ENCODE assay signal across 16 cellular contexts in genomic region chr19:43723588-43723987, GRCh38. TPM values are rescaled to one million over a fixed set of nuclear protein-coding genes. Genes with fewer than 3 reads are reported as not detected.
DNase-seq lines count a peak whose midpoint lies in the region; ATAC-seq and TF ChIP-seq lines count a peak whose summit lies in the region.
"Had no signal": no experiment of that assay in that cellular context is flagged by ENCODE, and none has a peak within 500 bp of the region (broad histone marks: within the 10 kb centered on the region; RNA-seq: fewer than 3 reads in every experiment).

No MANE protein-coding gene starts in this region.

- H3F3A ChIP-seq in neural progenitor cell (ENCODE audit: low read depth), result no peaks in the 10 kb centered on the region

- intact Hi-C loops in dorsolateral prefrontal cortex (cut with DNase I), result no loop called here

- H3K4me1 ChIP-seq in DND-41 (ENCODE audit: insufficient read depth, low read length), result no peaks in the 10 kb centered on the region
- peaks cover 4% of the 10 kb centered on the region for H3K4me1 ChIP-seq in neural progenitor cell

- no peaks in the 10 kb centered on the region for H3K9me3 ChIP-seq in DND-41 (ENCODE audit: insufficient read depth, low read length, severe bottlenecking)
- no peaks in the 10 kb centered on the region for H3K9me3 ChIP-seq in neural progenitor cell (ENCODE audit: low read depth)
- H3K9me3 ChIP-seq: gastrocnemius medialis had no signal

- no peak for ATAC-seq in DND-41 (ENCODE audit: insufficient read depth, low read depth)
- ATAC-seq in WTC11, result no peak
- ATAC-seq in GM19463 (IDR thresholded peaks at IDR 0.05; ENCODE audit: unreplicated experiment), result no peak
- ATAC-seq: activated CD4-positive, CD25-positive, alpha-beta regulatory T cell treated with anti-CD3 and anti-CD28 coated beads, Interleukin-2, amount 50 U/mL, for 24 hours; gastrocnemius medialis; natural killer cell had no signal

- no peaks in the 10 kb centered on the region for H3K4me1 Mint-ChIP-seq in neural progenitor cell
- no peaks in the 10 kb centered on the region for H3K4me1 Mint-ChIP-seq in WTC11
- H3K4me1 Mint-ChIP-seq: natural killer cell had no signal

- H3K36me3 ChIP-seq in DND-41 (ENCODE audit: insufficient read depth, low read length) (peaks cover 3% of the 10 kb centered on the region), neural progenitor cell (no peaks in the 10 kb centered on the region)
- H3K36me3 ChIP-seq: gastrocnemius medialis had no signal

- CTCF ChIA-PET in WTC11 (lab: Charles Lee), result interaction anchor here (0.6 to 1.4 kb wide), 10 partner anchors 20 to 188 kb away, joined by 3 to 7 read pairs (median 4); partner anchors contain the start of genes PLAUR and ZNF428

- POLR2A ChIA-PET in WTC11 (lab: Charles Lee), result no interaction called here

- no peak overlapping the region for H3K4me3 Mint-ChIP-seq in neural progenitor cell
- no peak overlapping the region for H3K4me3 Mint-ChIP-seq in WTC11
- H3K4me3 Mint-ChIP-seq: activated naive CD8-positive, alpha-beta T cell treated with anti-CD3 and anti-CD28 coated beads, Interleukin-2, amount 10 ng/mL, durations not matched to agents 7 days and 5 days; natural killer cell had no signal

- H3K9ac ChIP-seq in DND-41 (ENCODE audit: low read depth, low read length) (no peak overlapping the region), neural progenitor cell (no peak overlapping the region)

- H4K20me1 ChIP-seq in DND-41 (ENCODE audit: insufficient read depth, low read length) (no peaks in the 10 kb centered on the region; the same call in 1 of the 2 replicates), neural progenitor cell (ENCODE audit: low read depth) (no peaks in the 10 kb centered on the region)

- no peaks in the 10 kb centered on the region for H3K9me3 Mint-ChIP-seq in neural progenitor cell
- H3K9me3 Mint-ChIP-seq in WTC11, result no peaks in the 10 kb centered on the region
- H3K9me3 Mint-ChIP-seq: activated naive CD8-positive, alpha-beta T cell treated with anti-CD3 and anti-CD28 coated beads, Interleukin-2, amount 10 ng/mL, durations not matched to agents 7 days and 5 days; natural killer cell had no signal

- H3K27me3 ChIP-seq in DND-41 (ENCODE audit: insufficient read depth, low read length, poor library complexity) (no peaks in the 10 kb centered on the region), neural progenitor cell (no peaks in the 10 kb centered on the region), dorsolateral prefrontal cortex (no peaks in the 10 kb centered on the region)
- H3K27me3 ChIP-seq: gastrocnemius medialis had no signal

- H3K79me2 ChIP-seq in DND-41 (ENCODE audit: insufficient read depth, low read length) (no peaks in the 10 kb centered on the region), neural progenitor cell (ENCODE audit: low read depth) (no peaks in the 10 kb centered on the region)

- H2AFZ ChIP-seq in DND-41 (ENCODE audit: low read depth, low read length) (no peak overlapping the region), neural progenitor cell (replicated peaks) (no peak overlapping the region)

- no peak overlapping the region for H3K27ac Mint-ChIP-seq in neural progenitor cell
- H3K27ac Mint-ChIP-seq in WTC11, result no peak overlapping the region
- H3K27ac Mint-ChIP-seq: activated naive CD8-positive, alpha-beta T cell treated with anti-CD3 and anti-CD28 coated beads, Interleukin-2, amount 10 ng/mL, durations not matched to agents 7 days and 5 days; natural killer cell had no signal

- TF ChIP-seq CTCF in DND-41 (IDR thresholded peaks at IDR 0.05; ENCODE audit: borderline replicate concordance, extremely low read depth, low read length, poor library complexity, severe bottlenecking) (peak; percentile 49), cardiac fibroblast (IDR thresholded peaks at IDR 0.05; ENCODE audit: low read depth, low read length) (peak; percentile 52), neural progenitor cell (IDR thresholded peaks at IDR 0.05) (peak; percentile 44), WTC11 (IDR thresholded peaks at IDR 0.05) (no peak), dorsolateral prefrontal cortex (IDR thresholded peaks at IDR 0.05 in 54 of 56, conservative IDR thresholded peaks at IDR 0.05 in 2 of 56; ENCODE audit: low read depth in 1 of 56, partially characterized antibody in 56 of 56) (peak in 21 of 56 donors; percentile 7 to 43 (median 18))

- peaks cover 2% of the 10 kb centered on the region for H3K27me3 Mint-ChIP-seq in neural progenitor cell (ENCODE audit: insufficient read depth, low read depth)
- no peaks in the 10 kb centered on the region for H3K27me3 Mint-ChIP-seq in WTC11 (ENCODE audit: low read depth)

- H3K4me2 ChIP-seq in DND-41 (ENCODE audit: insufficient read depth, low read length) (no peak overlapping the region), neural progenitor cell (no peak overlapping the region)

- DNase-seq in DND-41 (no peak), HT-29 (ENCODE audit: low spot score) (peak; percentile 57), cardiac fibroblast (ENCODE audit: low read depth in 2 of 2) (peak in 1 of 2 donors; percentile 46), neural progenitor cell (ENCODE audit: low spot score) (no peak), WTC11 (ENCODE audit: low spot score) (no peak), midbrain (lab: John Stamatoyannopoulos, UW) (no peak), dorsolateral prefrontal cortex (no peak)
- DNase-seq: activated naive CD8-positive, alpha-beta T cell treated with anti-CD3 and anti-CD28 coated beads, Interleukin-2, amount 10 ng/mL, durations not matched to agents 7 days and 5 days; gastrocnemius medialis; natural killer cell; NCI-H2029 had no signal

- H3K27ac ChIP-seq in DND-41 (ENCODE audit: low read length) (no peak overlapping the region), neural progenitor cell (no peak overlapping the region), dorsolateral prefrontal cortex (no peak overlapping the region)
- H3K27ac ChIP-seq: coronary artery, gastrocnemius medialis had no signal

- peaks cover 6% of the 10 kb centered on the region for H3K36me3 Mint-ChIP-seq in neural progenitor cell
- H3K36me3 Mint-ChIP-seq in WTC11, result 0 out of 2 replicates have a peak, but pooled peaks cover 2% of the 10 kb centered on the region
- H3K36me3 Mint-ChIP-seq: natural killer cell had no signal

- H3K4me3 ChIP-seq in DND-41 (ENCODE audit: low read depth in 1 of 2, low read length in 2 of 2), result no peak overlapping the region
- no peak overlapping the region for H3K4me3 ChIP-seq in cardiac fibroblast (replicated peaks in 1 of 2; ENCODE audit: low read depth in 2 of 2, low read length in 2 of 2)
- no peak overlapping the region for H3K4me3 ChIP-seq in neural progenitor cell
- H3K4me3 ChIP-seq in dorsolateral prefrontal cortex, result no peak overlapping the region
- H3K4me3 ChIP-seq: coronary artery, gastrocnemius medialis had no signal

TF ChIP-seq in WTC11, 78 proteins besides CTCF, POLR2A, EP300 and RAD21:
- TF ChIP-seq, protein P1, sequence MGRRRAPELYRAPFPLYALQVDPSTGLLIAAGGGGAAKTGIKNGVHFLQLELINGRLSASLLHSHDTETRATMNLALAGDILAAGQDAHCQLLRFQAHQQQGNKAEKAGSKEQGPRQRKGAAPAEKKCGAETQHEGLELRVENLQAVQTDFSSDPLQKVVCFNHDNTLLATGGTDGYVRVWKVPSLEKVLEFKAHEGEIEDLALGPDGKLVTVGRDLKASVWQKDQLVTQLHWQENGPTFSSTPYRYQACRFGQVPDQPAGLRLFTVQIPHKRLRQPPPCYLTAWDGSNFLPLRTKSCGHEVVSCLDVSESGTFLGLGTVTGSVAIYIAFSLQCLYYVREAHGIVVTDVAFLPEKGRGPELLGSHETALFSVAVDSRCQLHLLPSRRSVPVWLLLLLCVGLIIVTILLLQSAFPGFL (CRISPR knock-in tag; IDR thresholded peaks at IDR 0.05; ENCODE audit: borderline replicate concordance), result no peak
- TF ChIP-seq GTF2I (CRISPR knock-in tag; conservative IDR thresholded peaks at IDR 0.05) (no peak), EMX1 (CRISPR knock-in tag; IDR thresholded peaks at IDR 0.05) (no peak), CREB1 (CRISPR knock-in tag; IDR thresholded peaks at IDR 0.05) (no peak), CBFB (CRISPR knock-in tag; IDR thresholded peaks at IDR 0.05; ENCODE audit: low read depth) (no peak)
- TF ChIP-seq, protein P2, sequence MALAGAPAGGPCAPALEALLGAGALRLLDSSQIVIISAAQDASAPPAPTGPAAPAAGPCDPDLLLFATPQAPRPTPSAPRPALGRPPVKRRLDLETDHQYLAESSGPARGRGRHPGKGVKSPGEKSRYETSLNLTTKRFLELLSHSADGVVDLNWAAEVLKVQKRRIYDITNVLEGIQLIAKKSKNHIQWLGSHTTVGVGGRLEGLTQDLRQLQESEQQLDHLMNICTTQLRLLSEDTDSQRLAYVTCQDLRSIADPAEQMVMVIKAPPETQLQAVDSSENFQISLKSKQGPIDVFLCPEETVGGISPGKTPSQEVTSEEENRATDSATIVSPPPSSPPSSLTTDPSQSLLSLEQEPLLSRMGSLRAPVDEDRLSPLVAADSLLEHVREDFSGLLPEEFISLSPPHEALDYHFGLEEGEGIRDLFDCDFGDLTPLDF (CRISPR knock-in tag; IDR thresholded peaks at IDR 0.05), result no peak

RNA-seq across cellular contexts. Expression of gene IRGC, which starts 7.7 kb away (rescaled TPM):
- 0.08 TPM in 1 of 2 replicates, not detected in the other for total RNA-seq in HT-29 (2014; rRNA removed; shearing (Covaris generic))
- total RNA-seq in neural progenitor cell (ENCODE audit: low replicate concordance) (not detected in 2 replicates), WTC11 (2021) (not detected in 3 replicates), dorsolateral prefrontal cortex (not detected)
- total RNA-seq: activated naive CD8-positive, alpha-beta T cell treated with anti-CD3 and anti-CD28 coated beads, Interleukin-2, amount 10 ng/mL, durations not matched to agents 7 days and 5 days; gastrocnemius medialis; LHCN-M2; natural killer cell; skeletal muscle tissue had no signal

RNA-seq across cellular contexts. Expression of gene SMG9, which starts 31.2 kb away (rescaled TPM):
- total RNA-seq in HT-29 (2014; rRNA removed; shearing (Covaris generic)), result 89.4 and 99.7 TPM in 2 replicates
- total RNA-seq in neural progenitor cell (ENCODE audit: low replicate concordance) (33.1 and 33.4 TPM in 2 replicates), WTC11 (2021) (25.7 to 39.6 TPM (median 34.3 TPM) in 3 replicates), dorsolateral prefrontal cortex (100 to 1,000 TPM in 11 of 120 experiments, 10 to 100 TPM in 109; 48.9 to 130 (median 77.0) TPM)

RNA-seq across cellular contexts. Expression of gene PLAUR, which starts 53.6 kb away (rescaled TPM):
- total RNA-seq in HT-29 (2014; rRNA removed; shearing (Covaris generic)), result 174 and 190 TPM in 2 replicates
- total RNA-seq in neural progenitor cell (ENCODE audit: low replicate concordance), result 12.9 and 36.5 TPM in 2 replicates
- total RNA-seq in WTC11 (2021), result 10.5 to 14.4 TPM (median 13.5 TPM) in 3 replicates
- total RNA-seq in dorsolateral prefrontal cortex, result 10 to 100 TPM in 50 of 120 experiments, 1 to 10 TPM in 70; 2.9 to 25.9 (median 8.6) TPM

RNA-seq across cellular contexts. Expression of gene KCNN4, which starts 57.2 kb away (rescaled TPM):
- total RNA-seq in HT-29 (2014; rRNA removed; shearing (Covaris generic)), result 0.44 TPM in 1 of 2 replicates, not detected in the other
- total RNA-seq in neural progenitor cell (ENCODE audit: low replicate concordance) (0.40 TPM in 1 of 2 replicates, not detected in the other), WTC11 (2021) (0.76 to 1.1 TPM (median 0.98 TPM) in 3 replicates), dorsolateral prefrontal cortex (1 to 10 TPM in 109 of 120 experiments, under 1 TPM in 9, not detected in 2; 0.42 to 5.9 (median 2.5) TPM)
